Comparison of ENCODE assay signal across 24 cellular contexts in the genomic region with DNA sequence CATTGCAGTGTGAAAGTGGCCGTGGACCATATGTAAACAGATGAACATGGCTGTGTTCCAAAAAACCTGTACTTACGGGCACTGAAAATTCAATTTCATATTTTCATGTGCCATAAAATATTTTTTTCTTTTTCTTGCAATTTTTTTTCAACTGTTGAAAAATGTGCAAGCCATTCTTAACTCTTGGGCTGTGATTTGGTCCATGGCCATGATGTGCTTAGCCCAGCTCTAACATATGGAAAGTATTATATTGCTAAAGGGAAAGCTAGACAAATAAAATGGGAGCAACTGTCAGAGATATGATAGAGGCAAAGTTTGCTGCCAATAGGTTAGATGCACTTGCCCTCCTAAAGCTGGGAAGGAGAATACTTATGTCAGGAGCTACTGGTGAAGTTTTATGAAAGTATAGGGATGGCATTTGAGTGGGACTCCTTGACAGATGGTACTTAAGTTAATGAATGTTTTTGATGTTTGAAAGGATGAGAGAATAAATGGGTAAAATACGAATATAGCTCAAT.
"Had no signal": no experiment of that assay in that cellular context is flagged by ENCODE, and none has a peak within 500 bp of the region (broad histone marks: within the 10 kb centered on the region; RNA-seq: fewer than 3 reads in every experiment).

No MANE protein-coding gene starts in this region.

- ATAC-seq: activated CD8-positive, alpha-beta T cell treated with anti-CD3 and anti-CD28 coated beads, Interleukin-2, amount 10 ng/mL, durations not matched to agents 7 days and 5 days; activated naive CD4-positive, alpha-beta T cell treated with anti-CD3 and anti-CD28 coated beads, Interleukin-2, amount 50 U/mL, for 72 hours; body of pancreas; PC-3 had no signal

- H3K27ac ChIP-seq: adrenal gland, body of pancreas, breast epithelium, Peyer's patch had no signal

- DNase-seq: activated CD4-positive, alpha-beta T cell treated with anti-CD3 and anti-CD28 coated beads, Interleukin-2, amount 50 U/mL, for 4 hours; activated CD8-positive, alpha-beta T cell treated with anti-CD3 and anti-CD28 coated beads, Interleukin-2, amount 10 ng/mL, durations not matched to agents 7 days and 5 days; activated gamma-delta T cell treated with Interleukin-2 at 50 U/mL for 16 hours; activated naive CD4-positive, alpha-beta T cell treated with anti-CD3 and anti-CD28 coated beads for 36 hours; activated T-cell treated with anti-CD3 and anti-CD28 coated beads, Interleukin-2, amount 50 U/mL, for 24 hours; adrenal gland; body of pancreas; Karpas-422; KBM-7; NCI-H1048; NCI-H1105 treated with DMSO at 0.1 percent for 48 hours; NCI-H1436; NCI-H1930; NCI-H2081 treated with DMSO at 0.1 percent for 48 hours; NCI-H510A; NCI-H69; NCI-H82; NK-92 treated with Interleukin-12 subunit alpha and Interleukin-12 subunit beta, amount 100 ng/mL, for 24 hours; PC-3; Peyer's patch; RPMI8226; SIG-M5 had no signal

- H3K4me1 ChIP-seq: adrenal gland, body of pancreas, breast epithelium, Peyer's patch had no signal

- H3K4me3 ChIP-seq: adrenal gland, body of pancreas, breast epithelium, Peyer's patch had no signal

- H3K27me3 ChIP-seq: adrenal gland, body of pancreas, breast epithelium, Peyer's patch had no signal

- H3K9me3 ChIP-seq: adrenal gland, body of pancreas, breast epithelium, Peyer's patch had no signal

- H3K36me3 ChIP-seq: adrenal gland, breast epithelium, Peyer's patch had no signal
